Comparison of ENCODE assay signal across 17 cellular contexts in the genomic region with DNA sequence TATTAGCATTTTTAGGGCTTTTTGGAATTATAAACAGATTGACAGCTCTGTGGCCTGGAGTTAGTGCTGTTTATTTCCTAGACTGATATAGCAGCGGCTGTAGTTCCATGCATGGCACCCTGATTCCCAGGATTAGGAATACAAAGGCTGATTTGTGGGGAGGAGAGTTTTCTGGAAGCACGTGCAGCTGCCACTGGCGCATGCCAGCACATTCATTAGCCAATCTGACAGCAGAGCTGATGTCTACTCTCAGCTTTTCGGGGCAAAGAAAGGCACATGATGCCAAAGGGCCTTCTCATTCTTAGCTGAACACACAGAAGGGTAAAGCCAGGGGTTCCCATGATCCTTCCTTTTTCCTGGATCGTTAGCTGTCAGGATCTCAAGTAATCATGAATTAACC. TPM values are rescaled to one million over a fixed set of nuclear protein-coding genes. Genes with fewer than 3 reads are reported as not detected.
DNase-seq lines count a peak whose midpoint lies in the region; ATAC-seq and TF ChIP-seq lines count a peak whose summit lies in the region.
"Had no signal": no experiment of that assay in that cellular context is flagged by ENCODE, and none has a peak within 500 bp of the region (broad histone marks: within the 10 kb centered on the region; RNA-seq: fewer than 3 reads in every experiment).

No MANE protein-coding gene starts in this region.

- no peaks in the 10 kb centered on the region for H3K79me2 ChIP-seq in neural progenitor cell (ENCODE audit: low read depth)

- H3K27me3 ChIP-seq in breast epithelium (no peaks in the 10 kb centered on the region), neural progenitor cell (no peaks in the 10 kb centered on the region), transverse colon (no peaks in the 10 kb centered on the region), right cardiac atrium (ENCODE audit: control insufficient read depth, insufficient read depth) (no peaks in the 10 kb centered on the region)
- H3K27me3 ChIP-seq: BLaER1 treated with 17β-estradiol and CSF1 and Interleukin-3, amounts not matched to agents 10 nM and 100 nM; gastroesophageal sphincter had no signal

- H3K9ac ChIP-seq in neural progenitor cell: no peak overlapping the region
- H3K9ac ChIP-seq: BLaER1 treated with 17β-estradiol and CSF1 and Interleukin-3, amounts not matched to agents 10 nM and 100 nM had no signal

- H3K27ac Mint-ChIP-seq in MCF 10A (ENCODE audit: low read depth, unreplicated experiment) (no peak overlapping the region), neural progenitor cell (peak overlapping the region; percentile 74)
- H3K27ac Mint-ChIP-seq: activated naive CD8-positive, alpha-beta T cell treated with anti-CD3 and anti-CD28 coated beads, Interleukin-2, amount 50 U/mL, for 24 hours; endodermal cell; IgD-negative memory B cell; T-cell had no signal

- no peak for DNase-seq in breast epithelium (ENCODE audit: low spot score in 2 of 2)
- DNase-seq in MCF 10A (ENCODE audit: unreplicated experiment): no peak
- DNase-seq in foreskin melanocyte: peak; percentile 90
- DNase-seq in neural progenitor cell (ENCODE audit: low spot score): no peak
- no peak for DNase-seq in transverse colon
- no peak for DNase-seq in right cardiac atrium
- no peak for DNase-seq in activated CD4-positive, alpha-beta T cell treated with anti-CD3 and anti-CD28 coated beads, Interleukin-2, amount 50 U/mL, for 4 hours
- DNase-seq: 8988T; activated naive CD8-positive, alpha-beta T cell treated with anti-CD3 and anti-CD28 coated beads, Interleukin-2, amount 50 U/mL, for 24 hours; endodermal cell; mammary epithelial cell; small intestine; T-cell had no signal

- no TSS peak for BruUV-seq in MCF 10A (replicated peaks; lab: Mats Ljungman, UMichigan)

- H3K27me3 Mint-ChIP-seq in MCF 10A (ENCODE audit: insufficient read depth, unreplicated experiment) (no peaks in the 10 kb centered on the region), neural progenitor cell (ENCODE audit: insufficient read depth, low read depth) (peaks cover under 1% of the 10 kb centered on the region)
- H3K27me3 Mint-ChIP-seq: T-cell had no signal

- no peak overlapping the region for H3K4me2 ChIP-seq in neural progenitor cell

- H3K4me1 ChIP-seq in breast epithelium: peaks cover 0 to 14% of the 10 kb centered on the region in 2 donors
- H3K4me1 ChIP-seq in neural progenitor cell: peaks cover 6% of the 10 kb centered on the region
- peaks cover 22 to 72% (median 63%) of the 10 kb centered on the region in 4 donors for H3K4me1 ChIP-seq in transverse colon
- H3K4me1 ChIP-seq in right cardiac atrium (ENCODE audit: control insufficient read depth, insufficient read depth, low read length): peaks cover 4% of the 10 kb centered on the region

- 28 to 53% methylated on average over 2 to 5 of the region's 5 CpGs for WGBS in transverse colon (ENCODE audit: low coverage in 1 of 2), 2 donors
- WGBS in right cardiac atrium: 53% methylated on average over 5 of the region's 5 CpGs

- POLR2A ChIA-PET in MCF 10A (lab: Yijun Ruan, JAX): interaction anchor here (0.6 kb wide), 2 partner anchors 36 to 49 kb away, joined by 3 read pairs; no protein-coding TSS in a partner anchor

- H2AFZ ChIP-seq in neural progenitor cell (replicated peaks): no peak overlapping the region

- no peak overlapping the region for H3K4me3 Mint-ChIP-seq in MCF 10A (ENCODE audit: unreplicated experiment)
- H3K4me3 Mint-ChIP-seq in neural progenitor cell: no peak overlapping the region
- H3K4me3 Mint-ChIP-seq: activated naive CD8-positive, alpha-beta T cell treated with anti-CD3 and anti-CD28 coated beads, Interleukin-2, amount 50 U/mL, for 24 hours; endodermal cell; IgD-negative memory B cell; T-cell had no signal

- CTCF ChIA-PET in MCF 10A (lab: Yijun Ruan, JAX): no interaction called here

- H3K4me1 Mint-ChIP-seq in MCF 10A (ENCODE audit: insufficient read depth, unreplicated experiment): peaks cover 32% of the 10 kb centered on the region
- peaks cover 11% of the 10 kb centered on the region for H3K4me1 Mint-ChIP-seq in neural progenitor cell

- H3K9me3 ChIP-seq in breast epithelium (no peaks in the 10 kb centered on the region), neural progenitor cell (ENCODE audit: low read depth) (no peaks in the 10 kb centered on the region), transverse colon (no peaks in the 10 kb centered on the region), right cardiac atrium (ENCODE audit: control insufficient read depth, low read length) (no peaks in the 10 kb centered on the region)
- H3K9me3 ChIP-seq: gastroesophageal sphincter had no signal

- intact Hi-C loops in breast epithelium (cut with DNase I; ENCODE audit: low total_unique reads) (no loop called here), MCF 10A (cut with micrococcal nuclease) (no loop called here), transverse colon (cut with DNase I; ENCODE audit: low total_unique reads) (no loop called here), right cardiac atrium (cut with DNase I) (no loop called here)

- TF ChIP-seq EP300 in transverse colon (IDR thresholded peaks at IDR 0.05; ENCODE audit: low read depth): no peak

- H3K36me3 ChIP-seq in breast epithelium: no peaks in the 10 kb centered on the region
- H3K36me3 ChIP-seq in neural progenitor cell: no peaks in the 10 kb centered on the region
- H3K36me3 ChIP-seq in transverse colon: no peaks in the 10 kb centered on the region
- H3K36me3 ChIP-seq: BLaER1 treated with 17β-estradiol and CSF1 and Interleukin-3, amounts not matched to agents 10 nM and 100 nM; gastroesophageal sphincter had no signal

- H3K27ac ChIP-seq in breast epithelium (peak overlapping the region; percentile 84 to 92), neural progenitor cell (no peak overlapping the region), transverse colon (peak overlapping the region; percentile 79 to 87 (median 84)), right cardiac atrium (ENCODE audit: low read length) (no peak overlapping the region)
- H3K27ac ChIP-seq: gastroesophageal sphincter had no signal

- H3K36me3 Mint-ChIP-seq in MCF 10A (ENCODE audit: insufficient read depth, unreplicated experiment) (no peaks in the 10 kb centered on the region), neural progenitor cell (no peaks in the 10 kb centered on the region)
- H3K36me3 Mint-ChIP-seq: IgD-negative memory B cell, T-cell had no signal

- TF ChIP-seq CTCF in breast epithelium (IDR thresholded peaks at IDR 0.05): no peak
- no peak for TF ChIP-seq CTCF in MCF 10A (IDR thresholded peaks at IDR 0.05; ENCODE audit: unreplicated experiment)
- no peak for TF ChIP-seq CTCF in neural progenitor cell (IDR thresholded peaks at IDR 0.05)
- no peak for TF ChIP-seq CTCF in transverse colon (IDR thresholded peaks at IDR 0.05)

- H3K4me3 ChIP-seq in breast epithelium (no peak overlapping the region), neural progenitor cell (no peak overlapping the region), transverse colon (no peak overlapping the region), right cardiac atrium (ENCODE audit: low read length) (no peak overlapping the region)
- H3K4me3 ChIP-seq: BLaER1 treated with 17β-estradiol and CSF1 and Interleukin-3, amounts not matched to agents 10 nM and 100 nM; gastroesophageal sphincter had no signal

- H4K20me1 ChIP-seq in neural progenitor cell (ENCODE audit: low read depth): no peaks in the 10 kb centered on the region
- H4K20me1 ChIP-seq: BLaER1 treated with 17β-estradiol and CSF1 and Interleukin-3, amounts not matched to agents 10 nM and 100 nM had no signal

- H3K9me3 Mint-ChIP-seq in MCF 10A (ENCODE audit: unreplicated experiment) (no peaks in the 10 kb centered on the region), neural progenitor cell (no peaks in the 10 kb centered on the region)
- H3K9me3 Mint-ChIP-seq: activated naive CD8-positive, alpha-beta T cell treated with anti-CD3 and anti-CD28 coated beads, Interleukin-2, amount 50 U/mL, for 24 hours; endodermal cell; T-cell had no signal

- ATAC-seq in right cardiac atrium (no peak), GM18861 (IDR thresholded peaks at IDR 0.05; ENCODE audit: unreplicated experiment) (no peak)
- ATAC-seq: activated naive CD8-positive, alpha-beta T cell treated with anti-CD3 and anti-CD28 coated beads, Interleukin-2, amount 50 U/mL, for 24 hours; gastroesophageal sphincter; T-cell had no signal

- in situ Hi-C loops in transverse colon (cut with MboI; ENCODE audit: low pct_ligation_motif_present in 1 of 4, low pct_unique_long_range_greater_than_20kb in 1 of 4, low sequenced_read_pairs in 3 of 4): no loop called here

- TF ChIP-seq POLR2A in breast epithelium (IDR thresholded peaks at IDR 0.05) (no peak), transverse colon (IDR thresholded peaks at IDR 0.05) (no peak)

- H3F3A ChIP-seq in neural progenitor cell (ENCODE audit: low read depth): no peaks in the 10 kb centered on the region

RNA-seq across cellular contexts. Expression of gene RAPH1, which starts 45.7 kb away (rescaled TPM):
- 10 to 100 TPM; 33.0 to 66.9 (median 62.3) TPM for total RNA-seq in breast epithelium
- total RNA-seq in MCF 10A (2022): 78.0 and 79.8 TPM in 2 replicates
- total RNA-seq in neural progenitor cell (ENCODE audit: low replicate concordance): 9.3 and 11.2 TPM in 2 replicates
- total RNA-seq in transverse colon: 100 to 1,000 TPM in 1 of 4 donors, 10 to 100 TPM in 3; 36.0 to 160 (median 41.8) TPM
- total RNA-seq in right cardiac atrium: 10 to 100 TPM; 18.4 to 32.2 (median 22.3) TPM
- polyA plus RNA-seq in right cardiac atrium: 4.2 TPM
- polyA plus RNA-seq: IgD-negative memory B cell had no signal

Comparison
In these comparisons a context has a peak if more than half of its experiments do, and no peak if none do; other contexts are left out.
1. H3K27ac ChIP-seq: peak in breast epithelium (2 of 2) and transverse colon (4 of 4); none in neural progenitor cell (single experiment) and right cardiac atrium (single experiment).